Comparison of ENCODE assay signal across 24 cellular contexts in genomic region chr14:100896369-100897060, GRCh38. TPM values are rescaled to one million over a fixed set of nuclear protein-coding genes. Genes with fewer than 3 reads are reported as not detected.
DNase-seq lines count a peak whose midpoint lies in the region; ATAC-seq and TF ChIP-seq lines count a peak whose summit lies in the region.
"Had no signal": no experiment of that assay in that cellular context is flagged by ENCODE, and none has a peak within 500 bp of the region (broad histone marks: within the 10 kb centered on the region; RNA-seq: fewer than 3 reads in every experiment).

No MANE protein-coding gene starts in this region.

- H3K4me3 ChIP-seq in BLaER1 (no peak overlapping the region), iPS-15b (ENCODE audit: low read depth, low read length) (no peak overlapping the region), osteoblast (ENCODE audit: insufficient read depth, low read length) (no peak overlapping the region)
- H3K4me3 ChIP-seq: thyroid gland had no signal

- no peak overlapping the region for H4K5ac ChIP-seq in H9 (ENCODE audit: insufficient read length, low read depth, low read length)

- ATAC-seq in HG03469 (IDR thresholded peaks at IDR 0.05; ENCODE audit: unreplicated experiment) = no peak

- peak overlapping the region; percentile 30 for H3K4me2 ChIP-seq in BLaER1
- no peak overlapping the region for H3K4me2 ChIP-seq in H9 (ENCODE audit: insufficient read depth, insufficient read length, low read length)
- H3K4me2 ChIP-seq in osteoblast (ENCODE audit: insufficient read depth, low read length) = no peak overlapping the region

- H3K36me3 ChIP-seq in BLaER1 = no peaks in the 10 kb centered on the region
- H3K36me3 ChIP-seq in iPS-15b (ENCODE audit: control insufficient read depth, insufficient read depth, low read length) = no peaks in the 10 kb centered on the region
- H3K36me3 ChIP-seq in osteoblast (ENCODE audit: insufficient read depth, low read length) = peaks cover 63% of the 10 kb centered on the region
- H3K36me3 ChIP-seq: thyroid gland had no signal

- H2BK12ac ChIP-seq in H9 (ENCODE audit: insufficient read length, low read depth, low read length) = no peak overlapping the region

- H3K79me2 ChIP-seq in H9 (ENCODE audit: insufficient read depth, low read length) = no peaks in the 10 kb centered on the region
- peaks cover 34% of the 10 kb centered on the region for H3K79me2 ChIP-seq in osteoblast (ENCODE audit: insufficient read depth, low read length)

- H4K20me1 ChIP-seq in BLaER1 (no peaks in the 10 kb centered on the region), H9 (ENCODE audit: control insufficient read depth, insufficient read depth, insufficient read length) (no peaks in the 10 kb centered on the region), osteoblast (ENCODE audit: insufficient read depth, low read length) (peaks cover 6% of the 10 kb centered on the region)

- H4K8ac ChIP-seq in H9 (replicated peaks; ENCODE audit: insufficient read length, low read depth, low read length) = no peak overlapping the region

- H3K9me3 Mint-ChIP-seq in H9 = no peaks in the 10 kb centered on the region; a peak in 1 of 5 replicates
- H3K9me3 Mint-ChIP-seq: CD4-positive, alpha-beta T cell; memory B cell had no signal

- TF ChIP-seq CTCF in H9 (conservative IDR thresholded peaks at IDR 0.05) (no peak), osteoblast (IDR thresholded peaks at IDR 0.05; ENCODE audit: extremely low read depth, low read depth, low read length) (no peak)

- H3K27me3 ChIP-seq in BLaER1 = peaks cover 9% of the 10 kb centered on the region; the same call in 1 of the 2 replicates
- no peaks in the 10 kb centered on the region for H3K27me3 ChIP-seq in H9 (ENCODE audit: insufficient read depth, low read length)
- H3K27me3 ChIP-seq in iPS-15b (ENCODE audit: control insufficient read depth, insufficient read depth, low read length) = peaks cover 9% of the 10 kb centered on the region
- peaks cover 14% of the 10 kb centered on the region for H3K27me3 ChIP-seq in osteoblast (ENCODE audit: insufficient read depth, low read length)
- H3K27me3 ChIP-seq: thyroid gland had no signal

- H2BK20ac ChIP-seq in H9 (ENCODE audit: low read depth, low read length, poor library complexity, severe bottlenecking) = no peak overlapping the region

- H3K18ac ChIP-seq in H9 (ENCODE audit: insufficient read length, low read depth, low read length) = no peak overlapping the region

- no peak overlapping the region for H3K23ac ChIP-seq in H9 (ENCODE audit: insufficient read length, low read depth, low read length)

- no peak overlapping the region; the same call in 1 of the 2 replicates for H3K14ac ChIP-seq in H9 (ENCODE audit: insufficient read depth, low read length)

- H3K4me3 Mint-ChIP-seq in H9 = no peak overlapping the region
- H3K4me3 Mint-ChIP-seq: CD4-positive, alpha-beta T cell; IgD-negative memory B cell; memory B cell had no signal

- H3K56ac ChIP-seq in H9 (ENCODE audit: insufficient read length, low read depth, low read length) = no peak overlapping the region

- H3K36me3 Mint-ChIP-seq in H9 (ENCODE audit: insufficient read depth in 1 of 3, low read depth in 3 of 3) = no peaks in the 10 kb centered on the region; a peak in 1 of 7 replicates
- H3K36me3 Mint-ChIP-seq: IgD-negative memory B cell, memory B cell had no signal

- no peak overlapping the region for H3K27ac Mint-ChIP-seq in H9
- H3K27ac Mint-ChIP-seq: CD4-positive, alpha-beta T cell; IgD-negative memory B cell; memory B cell had no signal

- peaks cover 25 to 47% of the 10 kb centered on the region in 2 experiments for H3K4me1 Mint-ChIP-seq in H9
- H3K4me1 Mint-ChIP-seq: IgD-negative memory B cell, memory B cell had no signal

- H3K27me3 Mint-ChIP-seq in H9 (ENCODE audit: low read depth) = peaks cover 22% of the 10 kb centered on the region

- H2AK5ac ChIP-seq in H9 (ENCODE audit: insufficient read length, low read length) = no peak overlapping the region

- H3K4ac ChIP-seq in H9 (ENCODE audit: low read depth, low read length) = no peak overlapping the region

- H3K9me3 ChIP-seq in BLaER1 (peaks cover 2% of the 10 kb centered on the region; the same call in 1 of the 2 replicates), H9 (ENCODE audit: control insufficient read depth, low read depth, low read length) (no peaks in the 10 kb centered on the region), iPS-15b (ENCODE audit: control insufficient read depth, insufficient read depth, low read length) (no peaks in the 10 kb centered on the region), osteoblast (ENCODE audit: low read depth, low read length) (no peaks in the 10 kb centered on the region)
- H3K9me3 ChIP-seq: thyroid gland had no signal

- DNase-seq in H9 (peak; percentile 23), osteoblast (ENCODE audit: insufficient read length, low spot score, missing footprints) (peak; percentile 13), CD1c-positive myeloid dendritic cell (ENCODE audit: extremely low spot score) (no peak), NCI-H2196 treated with DMSO at 0.1 percent for 48 hours (lab: John Stamatoyannopoulos, UW; ENCODE audit: unreplicated experiment) (no peak)
- DNase-seq in activated effector memory CD4-positive, alpha-beta T cell treated with Interleukin-2 at 50 U/mL for 16 hours = no peak
- DNase-seq: activated CD4-positive, alpha-beta T cell treated with anti-CD3 and anti-CD28 coated beads, Interleukin-2, amount 50 U/mL, for 1 hour; activated T-cell treated with anti-CD3 and anti-CD28 coated beads for 4 hours; CD4-positive, alpha-beta T cell; central memory CD4-positive, alpha-beta T cell; DMS153; GDM1; HCEC 1CT; kidney; small intestine; stimulated activated naive CD4-positive, alpha-beta T cell treated with Interleukin-2 at 50 U/mL for 16 hours; thyroid gland had no signal

- H3T11ph ChIP-seq in H9 (ENCODE audit: low read length) = no peak overlapping the region

- no peak overlapping the region for H2BK15ac ChIP-seq in H9 (ENCODE audit: low read depth, low read length)

- H3K9ac ChIP-seq in BLaER1 (no peak overlapping the region), H9 (ENCODE audit: extremely low read depth, insufficient read length, low read length) (no peak overlapping the region), iPS-15b (ENCODE audit: low read depth, low read length) (peak overlapping the region; percentile 24)

- no peak overlapping the region for H2BK5ac ChIP-seq in H9 (ENCODE audit: insufficient read length, low read length)

- H2AFZ ChIP-seq in H9 (ENCODE audit: low read length) (no peak overlapping the region), osteoblast (ENCODE audit: low read length) (no peak overlapping the region)

- no peaks in the 10 kb centered on the region for H3K79me1 ChIP-seq in H9 (ENCODE audit: insufficient read depth, low read depth, low read length, poor library complexity, severe bottlenecking)

- H4K91ac ChIP-seq in H9 (ENCODE audit: insufficient read length, low read depth, low read length) = no peak overlapping the region

- H2BK120ac ChIP-seq in H9 (ENCODE audit: low read depth, low read length, poor library complexity, severe bottlenecking) = no peak overlapping the region

- H3K23me2 ChIP-seq in H9 (ENCODE audit: insufficient read length, low read depth, low read length, poor library complexity, severe bottlenecking) = peaks cover 7% of the 10 kb centered on the region

- H3K27ac ChIP-seq in BLaER1 (0 out of 2 replicates have a peak overlapping the region, but pooled peaks have one; percentile 11), H9 (ENCODE audit: insufficient read length, low read depth, low read length) (no peak overlapping the region), osteoblast (ENCODE audit: low read depth, low read length) (no peak overlapping the region)
- H3K27ac ChIP-seq: thyroid gland had no signal

- WGBS in H9 (ENCODE audit: extremely low coverage, insufficient read length, low lambda C conversion rate) = no CpG with 5 or more reads among the region's 22 CpGs

- H3K4me1 ChIP-seq in BLaER1 = peaks cover 48% of the 10 kb centered on the region
- peaks cover 2% of the 10 kb centered on the region; the same call in 1 of the 2 replicates for H3K4me1 ChIP-seq in H9 (ENCODE audit: insufficient read depth, low read length)
- peaks cover 3% of the 10 kb centered on the region for H3K4me1 ChIP-seq in iPS-15b (ENCODE audit: control insufficient read depth, insufficient read depth, low read length)
- no peaks in the 10 kb centered on the region for H3K4me1 ChIP-seq in osteoblast (ENCODE audit: insufficient read depth, low read length)
- H3K4me1 ChIP-seq: thyroid gland had no signal

RNA-seq across cellular contexts. Expression of gene RTL1, which starts 7.0 kb away (rescaled TPM):
- total RNA-seq in H9 (2021) (not detected in 2 replicates), osteoblast (not detected in 2 replicates)
- total RNA-seq: CD4-positive, alpha-beta T cell; frontal cortex; kidney; RPMI7951; T-helper 2 cell treated with Interferon-gamma antibody and Interleukin-4, amounts not matched to agents 100 ng/mL and 5 ng/mL, for 36 hours; thyroid gland had no signal

Comparison
In these comparisons a context has a peak if more than half of its experiments do, and no peak if none do; other contexts are left out.
1. DNase-seq: peak in H9 (single experiment) and osteoblast (single experiment); none in activated effector memory CD4-positive, alpha-beta T cell treated with Interleukin-2 at 50 U/mL for 16 hours (single experiment), CD1c-positive myeloid dendritic cell (single experiment) and NCI-H2196 treated with DMSO at 0.1 percent for 48 hours (single experiment).